In genomic region chr4:146310319-146311021, GRCh38 we compare ENCODE assay signal across 13 cellular contexts.
DNase-seq lines count a peak whose midpoint lies in the region; ATAC-seq and TF ChIP-seq lines count a peak whose summit lies in the region.
"Had no signal": no experiment of that assay in that cellular context is flagged by ENCODE, and none has a peak within 500 bp of the region (broad histone marks: within the 10 kb centered on the region; RNA-seq: fewer than 3 reads in every experiment).

No MANE protein-coding gene starts in this region.

- DNase-seq in GM12865 (ENCODE audit: low read depth) (peak; percentile 28), NCI-H2107 (lab: John Stamatoyannopoulos, UW) (no peak), lower lobe of right lung (no peak), cardiac septum (ENCODE audit: low spot score) (no peak), left ventricle myocardium superior (no peak)
- DNase-seq: activated CD4-positive, alpha-beta memory T cell treated with anti-CD3 and anti-CD28 coated beads, Interleukin-2, amount 10 ng/mL, durations not matched to agents 7 days and 5 days; activated naive CD4-positive, alpha-beta T cell; caudate nucleus; MG63; nucleus accumbens had no signal

- H3K4me1 ChIP-seq in lower lobe of right lung, result no peaks in the 10 kb centered on the region

- H3K27me3 ChIP-seq in lower lobe of right lung (ENCODE audit: low read depth), result no peaks in the 10 kb centered on the region
- H3K27me3 ChIP-seq: MG63 had no signal

- intact Hi-C loops in lower lobe of right lung (cut with DNase I), result no loop called here
- intact Hi-C loops in cardiac septum (cut with DNase I), result no loop called here
- intact Hi-C loops in left ventricle myocardium superior (cut with micrococcal nuclease), result no loop called here

- H3K4me3 ChIP-seq in GM12865 (ENCODE audit: low read depth, low read length), result no peak overlapping the region
- H3K4me3 ChIP-seq in lower lobe of right lung, result no peak overlapping the region
- H3K4me3 ChIP-seq: MG63 had no signal

- ATAC-seq in GM19372 (IDR thresholded peaks at IDR 0.05; ENCODE audit: low read depth, unreplicated experiment) (peak; percentile 82), HG02610 (IDR thresholded peaks at IDR 0.05; ENCODE audit: unreplicated experiment) (peak; percentile 87), HG03139 (IDR thresholded peaks at IDR 0.05; ENCODE audit: unreplicated experiment) (peak; percentile 72), lower lobe of right lung (no peak), left ventricle myocardium superior (no peak)

- H3K9me3 ChIP-seq in lower lobe of right lung, result no peaks in the 10 kb centered on the region
- H3K9me3 ChIP-seq: MG63 had no signal

- TF ChIP-seq CTCF in GM12865 (IDR thresholded peaks at IDR 0.05; ENCODE audit: insufficient read depth, low read depth, low read length, missing control alignments) (no peak), lower lobe of right lung (IDR thresholded peaks at IDR 0.05) (no peak)

- no peak overlapping the region for H3K27ac ChIP-seq in lower lobe of right lung

- no peaks in the 10 kb centered on the region for H3K36me3 ChIP-seq in lower lobe of right lung
- H3K36me3 ChIP-seq: MG63 had no signal

Comparison
In these comparisons a context has a peak if more than half of its experiments do, and no peak if none do; other contexts are left out.
1. ATAC-seq: peak in GM19372 (single experiment), HG02610 (single experiment) and HG03139 (single experiment); none in lower lobe of right lung (0 of 2) and left ventricle myocardium superior (single experiment).